ENCODE assay signal across 1 cellular context in genomic region chr2:2902551-2903216, GRCh38.
TF ChIP-seq lines count a peak whose summit lies in the region.

No MANE protein-coding gene starts in this region.

TF ChIP-seq in H1, 55 proteins besides CTCF, POLR2A, EP300 and RAD21:
- TF ChIP-seq ASH2L (IDR thresholded peaks at IDR 0.05; ENCODE audit: low read length): no peak
- no peak for TF ChIP-seq RBBP5 (IDR thresholded peaks at IDR 0.05; ENCODE audit: borderline replicate concordance, low read depth, low read length)
- TF ChIP-seq MAFK (IDR thresholded peaks at IDR 0.05; ENCODE audit: low read depth, low read length): no peak
- no peak for TF ChIP-seq MAX (IDR thresholded peaks at IDR 0.05)
- no peak for TF ChIP-seq TCF12 (IDR thresholded peaks at IDR 0.05; ENCODE audit: low read depth, low read length)
